In genomic region chr15:24745276-24745675, GRCh38 we compare ENCODE assay signal across 28 cellular contexts.
A peak's percentile ranks its signal among the peaks of the same experiment; 100 is the strongest.
DNase-seq lines count a peak whose midpoint lies in the region; ATAC-seq, FAIRE-seq and TF ChIP-seq lines count a peak whose summit lies in the region.
"Had no signal": no experiment of that assay in that cellular context is flagged by ENCODE, and none has a peak within 500 bp of the region (broad histone marks: within the 10 kb centered on the region; RNA-seq: fewer than 3 reads in every experiment).

No MANE protein-coding gene starts in this region.

- H3K9me3 ChIP-seq in A549, result peaks cover 7% of the 10 kb centered on the region
- peaks cover 53% of the 10 kb centered on the region for H3K9me3 ChIP-seq in endodermal cell (ENCODE audit: control insufficient read depth, low read length)
- H3K9me3 ChIP-seq in neural progenitor cell (ENCODE audit: low read depth), result no peaks in the 10 kb centered on the region
- H3K9me3 ChIP-seq in thyroid gland, result no peaks in the 10 kb centered on the region
- H3K9me3 ChIP-seq in tibial artery, result peaks cover 0 to 5% (median 0%) of the 10 kb centered on the region in 3 donors
- H3K9me3 ChIP-seq: BE2C had no signal

- H3K27ac Mint-ChIP-seq in endodermal cell (no peak overlapping the region), neural progenitor cell (no peak overlapping the region)
- H3K27ac Mint-ChIP-seq: CD14-positive monocyte; CD4-positive, alpha-beta memory T cell; CD4-positive, CD25-positive, alpha-beta regulatory T cell; CD8-positive, alpha-beta memory T cell had no signal

- DNase-seq in A549 (ENCODE audit: low read depth in 1 of 2, low spot score in 1 of 2) (no peak), endodermal cell (no peak), neural progenitor cell (ENCODE audit: low spot score) (peak; percentile 38), thyroid gland (peak; percentile 54 to 72), tibial artery (no peak)
- DNase-seq in stimulated activated CD4-positive, alpha-beta T cell treated with anti-CD3 and anti-CD28 coated beads, Interleukin-4, amount 100 ng/mL, for 4 hours, result no peak
- DNase-seq: ACHN; BE2C; C1 segment of cervical spinal cord; CD4-positive, alpha-beta memory T cell; CD4-positive, CD25-positive, alpha-beta regulatory T cell; CD8-positive, alpha-beta memory T cell; COR-L47; DMS 273 treated with DMSO at 0.1 percent for 48 hours; DMS153; DMS53; DMS79; DND-41; EL; GDM1 had no signal

- H3K79me2 ChIP-seq in neural progenitor cell (ENCODE audit: low read depth), result no peaks in the 10 kb centered on the region

- peaks cover 12% of the 10 kb centered on the region for H3K36me3 Mint-ChIP-seq in endodermal cell (ENCODE audit: low read depth)
- H3K36me3 Mint-ChIP-seq in neural progenitor cell, result no peaks in the 10 kb centered on the region
- H3K36me3 Mint-ChIP-seq: CD14-positive monocyte; CD4-positive, alpha-beta memory T cell; CD4-positive, CD25-positive, alpha-beta regulatory T cell; CD8-positive, alpha-beta memory T cell had no signal

- H3K27me3 Mint-ChIP-seq in endodermal cell (ENCODE audit: insufficient read depth), result peaks cover 2% of the 10 kb centered on the region
- H3K27me3 Mint-ChIP-seq in neural progenitor cell (ENCODE audit: insufficient read depth, low read depth), result peaks cover 3% of the 10 kb centered on the region
- H3K27me3 Mint-ChIP-seq: CD4-positive, alpha-beta memory T cell; CD4-positive, CD25-positive, alpha-beta regulatory T cell had no signal

- H3K9me3 Mint-ChIP-seq in endodermal cell (peaks cover 42% of the 10 kb centered on the region), neural progenitor cell (peaks cover 9% of the 10 kb centered on the region)

- H3K4me1 Mint-ChIP-seq in endodermal cell (peaks cover 7% of the 10 kb centered on the region), neural progenitor cell (no peaks in the 10 kb centered on the region)
- H3K4me1 Mint-ChIP-seq: CD14-positive monocyte; CD4-positive, alpha-beta memory T cell; CD4-positive, CD25-positive, alpha-beta regulatory T cell; CD8-positive, alpha-beta memory T cell had no signal

- H3K36me3 ChIP-seq in endodermal cell (ENCODE audit: control insufficient read depth, insufficient read depth, low read length), result no peaks in the 10 kb centered on the region
- no peaks in the 10 kb centered on the region for H3K36me3 ChIP-seq in neural progenitor cell
- H3K36me3 ChIP-seq in thyroid gland, result no peaks in the 10 kb centered on the region
- no peaks in the 10 kb centered on the region for H3K36me3 ChIP-seq in tibial artery
- H3K36me3 ChIP-seq: BE2C, BLaER1 had no signal

- H3K4me1 ChIP-seq in A549, result peaks cover 11% of the 10 kb centered on the region; the same call in 2 of the 3 replicates
- H3K4me1 ChIP-seq in endodermal cell (ENCODE audit: control insufficient read depth, insufficient read depth, low read length), result peaks cover 3% of the 10 kb centered on the region
- H3K4me1 ChIP-seq in neural progenitor cell, result no peaks in the 10 kb centered on the region
- peaks cover 18% of the 10 kb centered on the region in 2 donors for H3K4me1 ChIP-seq in thyroid gland
- H3K4me1 ChIP-seq in tibial artery, result no peaks in the 10 kb centered on the region
- H3K4me1 ChIP-seq: BE2C, BLaER1 had no signal

- H3K27ac ChIP-seq in A549 (no peak overlapping the region), endodermal cell (ENCODE audit: low read depth, low read length) (no peak overlapping the region), neural progenitor cell (no peak overlapping the region), thyroid gland (peak overlapping the region; percentile 17 to 61 (median 58)), tibial artery (no peak overlapping the region)
- H3K27ac ChIP-seq: 22Rv1, BLaER1 had no signal

- H3K4me3 ChIP-seq in A549, result no peak overlapping the region
- H3K4me3 ChIP-seq in endodermal cell (ENCODE audit: low read length), result no peak overlapping the region
- no peak overlapping the region for H3K4me3 ChIP-seq in neural progenitor cell
- no peak overlapping the region for H3K4me3 ChIP-seq in thyroid gland (replicated peaks in 1 of 3)
- H3K4me3 ChIP-seq in tibial artery, result no peak overlapping the region
- H3K4me3 ChIP-seq: BLaER1, GM12878 had no signal

- no peak for TF ChIP-seq EP300 in A549 (IDR thresholded peaks at IDR 0.05)

- H3K4me3 Mint-ChIP-seq in endodermal cell, result no peak overlapping the region
- H3K4me3 Mint-ChIP-seq in neural progenitor cell, result no peak overlapping the region
- H3K4me3 Mint-ChIP-seq: CD14-positive monocyte; CD4-positive, alpha-beta memory T cell; CD4-positive, CD25-positive, alpha-beta regulatory T cell; CD8-positive, alpha-beta memory T cell had no signal

- H3K9ac ChIP-seq in endodermal cell (ENCODE audit: extremely low read depth, low read length, poor library complexity, severe bottlenecking) (no peak overlapping the region), neural progenitor cell (no peak overlapping the region)
- H3K9ac ChIP-seq: BLaER1 had no signal

- no peak for TF ChIP-seq RAD21 in A549 (conservative IDR thresholded peaks at IDR 0.05 in 1 of 2, IDR thresholded peaks at IDR 0.05 in 1 of 2)

- H3K27me3 ChIP-seq in endodermal cell (ENCODE audit: control insufficient read depth, insufficient read depth, low read length, poor library complexity, severe bottlenecking) (no peaks in the 10 kb centered on the region), neural progenitor cell (no peaks in the 10 kb centered on the region), thyroid gland (no peaks in the 10 kb centered on the region), tibial artery (peaks cover 0 to 3% of the 10 kb centered on the region in 2 donors)
- H3K27me3 ChIP-seq: BE2C, BLaER1 had no signal

- peak overlapping the region; percentile 23; the same call in 2 of the 3 replicates for H3K4me2 ChIP-seq in A549
- H3K4me2 ChIP-seq in neural progenitor cell, result no peak overlapping the region
- H3K4me2 ChIP-seq: BLaER1 had no signal

- TF ChIP-seq POLR2A in A549 (IDR thresholded peaks at IDR 0.05; ENCODE audit: low read length), result no peak
- no peak for TF ChIP-seq POLR2A in thyroid gland (IDR thresholded peaks at IDR 0.05)

- no peak for FAIRE-seq in A549 (lab: Jason Lieb, UNC)
- FAIRE-seq: GM12878, GM12892, GM18507, GM19239 had no signal

- intact Hi-C loops in thyroid gland (cut with DNase I), result no loop called here
- intact Hi-C loops in tibial artery (cut with DNase I; ENCODE audit: low total_unique reads), result no loop called here

- CTCF ChIA-PET in A549 (lab: Yijun Ruan, JAX), result no interaction called here

- no peak for TF ChIP-seq CTCF in A549 (IDR thresholded peaks at IDR 0.05)
- TF ChIP-seq CTCF in endodermal cell (conservative IDR thresholded peaks at IDR 0.05), result peak; percentile 24
- peak; percentile 7 for TF ChIP-seq CTCF in neural progenitor cell (IDR thresholded peaks at IDR 0.05)
- TF ChIP-seq CTCF in thyroid gland (IDR thresholded peaks at IDR 0.05), result peak in 1 of 6 experiments; percentile 16
- TF ChIP-seq CTCF in tibial artery (IDR thresholded peaks at IDR 0.05), result no peak

- POLR2A ChIA-PET in A549 (lab: Yijun Ruan, JAX), result no interaction called here

- ATAC-seq in A549, result no peak
- ATAC-seq in HG03521 (IDR thresholded peaks at IDR 0.05; ENCODE audit: unreplicated experiment), result no peak
- ATAC-seq: GM12878 had no signal

- no peak overlapping the region for H2AFZ ChIP-seq in neural progenitor cell (replicated peaks)

- H4K20me1 ChIP-seq in neural progenitor cell (ENCODE audit: low read depth), result no peaks in the 10 kb centered on the region
- H4K20me1 ChIP-seq: BLaER1 had no signal

- H3F3A ChIP-seq in neural progenitor cell (ENCODE audit: low read depth), result no peaks in the 10 kb centered on the region

TF ChIP-seq in A549, 52 proteins besides CTCF, POLR2A, EP300 and RAD21:
- TF ChIP-seq E2F6 (IDR thresholded peaks at IDR 0.05; ENCODE audit: borderline replicate concordance, low read depth), result no peak
- no peak for TF ChIP-seq REST (IDR thresholded peaks at IDR 0.05)
- TF ChIP-seq ZFP36 (IDR thresholded peaks at IDR 0.05; ENCODE audit: borderline replicate concordance, partially characterized antibody), result no peak
- no peak for TF ChIP-seq RCOR1 (IDR thresholded peaks at IDR 0.05; ENCODE audit: low read depth, low read length)
- TF ChIP-seq MYC (IDR thresholded peaks at IDR 0.05; ENCODE audit: borderline replicate concordance, low read length), result no peak
- no peak for TF ChIP-seq KDM5A (IDR thresholded peaks at IDR 0.05)
- TF ChIP-seq FOXS1 (CRISPR knock-in tag; IDR thresholded peaks at IDR 0.05), result no peak
- TF ChIP-seq CHD2 (IDR thresholded peaks at IDR 0.05; ENCODE audit: low read length, partially characterized antibody), result no peak
- TF ChIP-seq NR3C1 (IDR thresholded peaks at IDR 0.05), result no peak
- TF ChIP-seq RFX5 (IDR thresholded peaks at IDR 0.05), result no peak
- TF ChIP-seq CHD4 (IDR thresholded peaks at IDR 0.05; ENCODE audit: borderline replicate concordance), result no peak
- TF ChIP-seq SREBF2 (IDR thresholded peaks at IDR 0.05), result no peak
- TF ChIP-seq SMC3 (IDR thresholded peaks at IDR 0.05), result no peak
TF ChIP-seq in A549: peak in this region for 0.

Comparison
In these comparisons a context has a peak if more than half of its experiments do, and no peak if none do; other contexts are left out.
1. DNase-seq: peak in neural progenitor cell (single experiment) and thyroid gland (2 of 2); none in A549 (0 of 2), endodermal cell (single experiment), tibial artery (0 of 2) and stimulated activated CD4-positive, alpha-beta T cell treated with anti-CD3 and anti-CD28 coated beads, Interleukin-4, amount 100 ng/mL, for 4 hours (0 of 2).
2. H3K27ac ChIP-seq: peak in thyroid gland (3 of 3); none in A549 (0 of 2), endodermal cell (single experiment), neural progenitor cell (single experiment) and tibial artery (0 of 2).
3. CTCF ChIP-seq: peak in endodermal cell (single experiment) and neural progenitor cell (single experiment); none in A549 (single experiment) and tibial artery (0 of 2).